In the genomic region with DNA sequence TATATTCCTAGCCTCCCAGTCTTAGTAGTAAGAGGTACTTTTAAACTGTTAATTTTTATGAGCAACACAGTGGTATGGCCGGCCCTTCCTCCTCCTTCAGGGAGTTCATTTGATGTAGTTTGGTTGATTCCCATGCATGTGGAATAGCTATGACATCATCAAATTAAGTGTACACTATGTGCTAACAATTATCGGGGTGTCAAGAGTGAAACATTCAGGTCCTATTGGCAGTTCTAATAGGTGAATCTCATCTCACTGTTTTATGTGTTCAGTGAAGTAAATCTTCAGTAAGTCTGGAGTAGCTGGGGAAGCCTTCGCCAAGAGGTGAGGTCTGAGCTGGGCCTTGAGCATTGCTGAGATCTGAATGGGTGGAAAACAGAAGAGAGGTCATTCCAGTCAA, we compare ENCODE assay signal across 11 cellular contexts.
"Had no signal": no experiment of that assay in that cellular context is flagged by ENCODE, and none has a peak within 500 bp of the region (broad histone marks: within the 10 kb centered on the region; RNA-seq: fewer than 3 reads in every experiment).

No MANE protein-coding gene starts in this region.

- H3K9ac ChIP-seq: GM23248 had no signal

- DNase-seq: GM23248, GOT3, H7, H9, HCEC 1CT, HFFc6 had no signal

- H3K9me3 Mint-ChIP-seq: GM23338, H9 had no signal

- H3K27ac ChIP-seq: GM23248 had no signal

- H3K4me3 ChIP-seq: GM23248, GM23338, HAP-1 had no signal

- H2AFZ ChIP-seq: GM23248, GM23338 had no signal

- H3K9me3 ChIP-seq: HAP-1 had no signal

- ATAC-seq: GM23338, HCT116 had no signal

- FAIRE-seq: H1, H54 had no signal

- H3K4me1 ChIP-seq: HAP-1 had no signal

- H3K4me2 ChIP-seq: GM23338 had no signal

- H3K36me3 ChIP-seq: HAP-1 had no signal

- H3K27ac Mint-ChIP-seq: GM23338, H9, HFFc6 had no signal

- H3K4me3 Mint-ChIP-seq: GM23338, H9, HFFc6 had no signal
